1 cellular context compared by ENCODE assay signal in genomic region chr12:79421236-79421740, GRCh38.
TF ChIP-seq lines count a peak whose summit lies in the region.

No MANE protein-coding gene starts in this region.

TF ChIP-seq in endothelial cell of umbilical vein, 7 proteins besides CTCF, POLR2A, EP300 and RAD21 (continued from another document):
- no peak for TF ChIP-seq MYC (IDR thresholded peaks at IDR 0.05; ENCODE audit: low read depth, low read length)
- TF ChIP-seq GATA2 (IDR thresholded peaks at IDR 0.05; ENCODE audit: insufficient read depth, insufficient read length, low read depth, low read length): no peak
- no peak for TF ChIP-seq JUN (IDR thresholded peaks at IDR 0.05; ENCODE audit: borderline replicate concordance, insufficient read depth, insufficient read length, low read depth)
TF ChIP-seq in endothelial cell of umbilical vein: peak in this region for 0.
